Comparison of ENCODE assay signal across 8 cellular contexts in genomic region chr6:6661684-6662083, GRCh38.
DNase-seq lines count a peak whose midpoint lies in the region; ATAC-seq, FAIRE-seq and TF ChIP-seq lines count a peak whose summit lies in the region.

No MANE protein-coding gene starts in this region.

- no peak for TF ChIP-seq POLR2A in H54 (IDR thresholded peaks at IDR 0.05; ENCODE audit: low read depth, low read length)

- TF ChIP-seq CTCF in foreskin fibroblast (IDR thresholded peaks at IDR 0.05; ENCODE audit: low read depth, low read length) (no peak), retinal pigment epithelial cell (conservative IDR thresholded peaks at IDR 0.05; ENCODE audit: low read depth, low read length) (no peak)

- FAIRE-seq in H54 (lab: Jason Lieb, UNC) = no peak

- ATAC-seq in GM18519 (IDR thresholded peaks at IDR 0.05; ENCODE audit: low FRiP score, unreplicated experiment) = no peak

- no peak overlapping the region for H3K4me3 ChIP-seq in foreskin fibroblast (ENCODE audit: low read depth in 1 of 2, low read length in 2 of 2)
- no peak overlapping the region for H3K4me3 ChIP-seq in retinal pigment epithelial cell (ENCODE audit: low read length)

- DNase-seq in KG1 (lab: John Stamatoyannopoulos, UW) = peak; percentile 53
- DNase-seq in NCI-H82 (lab: John Stamatoyannopoulos, UW) = peak; percentile 79
- peak; percentile 17 to 49 for DNase-seq in foreskin fibroblast
- peak; percentile 68 for DNase-seq in retinal pigment epithelial cell (ENCODE audit: low read depth)
- no peak for DNase-seq in H54 (ENCODE audit: insufficient read length, low spot score)
- DNase-seq in activated naive CD4-positive, alpha-beta T cell (lab: John Stamatoyannopoulos, UW) = no peak
- no peak for DNase-seq in activated CD4-positive, alpha-beta T cell treated with anti-CD3 and anti-CD28 coated beads, Interleukin-2, amount 50 U/mL, for 48 hours

Comparison
In these comparisons a context has a peak if more than half of its experiments do, and no peak if none do; other contexts are left out.
1. DNase-seq: peak in KG1 (single experiment), NCI-H82 (single experiment), foreskin fibroblast (2 of 2) and retinal pigment epithelial cell (single experiment); none in H54 (single experiment), activated naive CD4-positive, alpha-beta T cell (0 of 4) and activated CD4-positive, alpha-beta T cell treated with anti-CD3 and anti-CD28 coated beads, Interleukin-2, amount 50 U/mL, for 48 hours (0 of 2).